ENCODE assay signal across 31 cellular contexts in the genomic region with DNA sequence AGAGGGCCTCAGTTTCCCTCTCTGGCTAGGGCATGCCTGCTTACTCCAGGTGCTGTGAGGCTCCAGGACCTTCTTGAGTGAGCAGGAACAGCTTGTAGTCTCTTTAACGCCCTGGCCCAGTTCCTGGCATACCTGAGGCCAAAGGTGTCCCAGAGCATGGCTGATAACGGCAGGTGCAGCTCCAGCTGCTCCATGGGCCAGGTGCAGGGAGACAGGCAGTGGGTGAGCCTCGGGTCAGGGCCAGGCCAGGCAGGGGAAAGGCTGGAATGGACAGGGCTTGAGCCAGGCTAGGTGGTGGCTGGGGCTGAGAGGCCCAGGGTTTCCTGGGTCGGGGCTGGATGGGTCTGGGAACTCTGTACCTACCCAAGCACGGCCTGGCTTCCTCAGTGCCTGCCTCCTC. TPM values are rescaled to one million over a fixed set of nuclear protein-coding genes. Genes with fewer than 3 reads are reported as not detected.
DNase-seq lines count a peak whose midpoint lies in the region; ATAC-seq and TF ChIP-seq lines count a peak whose summit lies in the region.
"Had no signal": no experiment of that assay in that cellular context is flagged by ENCODE, and none has a peak within 500 bp of the region (broad histone marks: within the 10 kb centered on the region; RNA-seq: fewer than 3 reads in every experiment).

No MANE protein-coding gene starts in this region.

- DNase-seq in NCI-H2029 (lab: John Stamatoyannopoulos, UW) = peak; percentile 79
- DNase-seq in NCI-H2029 treated with DMSO at 0.1 percent for 48 hours (lab: John Stamatoyannopoulos, UW) = no peak
- no peak for DNase-seq in mammary epithelial cell
- no peak for DNase-seq in lower lobe of right lung
- no peak for DNase-seq in vagina (ENCODE audit: extremely low spot score in 2 of 2)
- no peak for DNase-seq in hepatocyte (ENCODE audit: low spot score)
- no peak for DNase-seq in heart right ventricle
- DNase-seq in thyroid gland = no peak
- DNase-seq: 8988T; activated CD4-positive, alpha-beta T cell treated with anti-CD3 and anti-CD28 coated beads for 48 hours; activated naive CD8-positive, alpha-beta T cell treated with anti-CD3 and anti-CD28 coated beads, Interleukin-2, amount 50 U/mL, for 24 hours; activated T-cell treated with anti-CD3 and anti-CD28 coated beads, Interleukin-2, amount 50 U/mL, for 24 hours; AML-193; CD8-positive, alpha-beta T cell; Kasumi-1; MV-4-11; NCI-H1694; NCI-H82; OCI-M1; Right ventricle myocardium superior; stimulated activated CD4-positive, alpha-beta T cell treated with anti-CD3 and anti-CD28 coated beads, Interleukin-12 subunit alpha, Interleukin-12 subunit beta, amount 100 ng/mL, for 4 hours; stimulated activated CD4-positive, alpha-beta T cell treated with anti-CD3 and anti-CD28 coated beads, Interleukin-4, amount 100 ng/mL, for 1 hour; T-helper 9 cell had no signal

- H3K9ac ChIP-seq in mammary epithelial cell (ENCODE audit: insufficient read depth, low read length) = no peak overlapping the region

- H3K4me3 ChIP-seq in mammary epithelial cell (replicated peaks in 1 of 3; ENCODE audit: insufficient read depth in 1 of 3, low read depth in 2 of 3, low read length in 3 of 3) (no peak overlapping the region), lower lobe of right lung (no peak overlapping the region), vagina (no peak overlapping the region), hepatocyte (no peak overlapping the region), heart right ventricle (no peak overlapping the region), thyroid gland (replicated peaks in 1 of 3) (no peak overlapping the region)
- H3K4me3 ChIP-seq: right lobe of liver had no signal

- H3K4me2 ChIP-seq in mammary epithelial cell (ENCODE audit: insufficient read depth, low read depth, low read length) (peak overlapping the region; percentile 4), hepatocyte (no peak overlapping the region)

- no peak for TF ChIP-seq CTCF in mammary epithelial cell (conservative IDR thresholded peaks at IDR 0.05 in 1 of 2, IDR thresholded peaks at IDR 0.05 in 1 of 2; ENCODE audit: extremely low read depth in 1 of 2, insufficient read depth in 1 of 2, low read depth in 1 of 2, low read length in 2 of 2)
- TF ChIP-seq CTCF in lower lobe of right lung (IDR thresholded peaks at IDR 0.05) = no peak
- no peak for TF ChIP-seq CTCF in vagina (IDR thresholded peaks at IDR 0.05)
- TF ChIP-seq CTCF in hepatocyte (IDR thresholded peaks at IDR 0.05; ENCODE audit: poor library complexity) = no peak
- TF ChIP-seq CTCF in heart right ventricle (IDR thresholded peaks at IDR 0.05) = no peak
- no peak for TF ChIP-seq CTCF in thyroid gland (IDR thresholded peaks at IDR 0.05)

- no peaks in the 10 kb centered on the region for H3K79me2 ChIP-seq in mammary epithelial cell (ENCODE audit: insufficient read depth, low read length)
- no peaks in the 10 kb centered on the region for H3K79me2 ChIP-seq in hepatocyte

- H3K36me3 ChIP-seq in mammary epithelial cell (ENCODE audit: insufficient read depth, low read length) (no peaks in the 10 kb centered on the region), lower lobe of right lung (no peaks in the 10 kb centered on the region), vagina (no peaks in the 10 kb centered on the region), hepatocyte (replicated peaks; ENCODE audit: insufficient read depth, low read depth) (no peaks in the 10 kb centered on the region), heart right ventricle (no peaks in the 10 kb centered on the region), thyroid gland (no peaks in the 10 kb centered on the region)
- H3K36me3 ChIP-seq: right lobe of liver had no signal

- H3K9me2 ChIP-seq in hepatocyte (replicated peaks; ENCODE audit: insufficient read depth) = no peaks in the 10 kb centered on the region

- in situ Hi-C loops in mammary epithelial cell (cut with MboI; ENCODE audit: low sequenced_read_pairs in 2 of 2) = no loop called here

- ATAC-seq in lower lobe of right lung = peak; percentile 39 to 44
- ATAC-seq in heart right ventricle = no peak
- ATAC-seq: activated naive CD8-positive, alpha-beta T cell treated with anti-CD3 and anti-CD28 coated beads, Interleukin-2, amount 50 U/mL, for 24 hours; CD8-positive, alpha-beta T cell; right lobe of liver had no signal

- WGBS in mammary epithelial cell (ENCODE audit: low coverage, missing lambda C conversion rate) = 86% methylated on average over 5 of the region's 5 CpGs
- WGBS in hepatocyte (ENCODE audit: low lambda C conversion rate, missing lambda C conversion rate) = 71% methylated on average over 5 of the region's 5 CpGs
- 85% methylated on average over 5 of the region's 5 CpGs for WGBS in heart right ventricle, 2 donors
- WGBS in thyroid gland, 2 donors = 64 to 90% methylated on average over 3 to 4 of the region's 5 CpGs

- dilution Hi-C loops in mammary epithelial cell (cut with HindIII; ENCODE audit: low sequenced_read_pairs) = no loop called here

- H3K4me1 ChIP-seq in mammary epithelial cell (ENCODE audit: insufficient read depth, low read length) (peaks cover 30% of the 10 kb centered on the region), lower lobe of right lung (no peaks in the 10 kb centered on the region), vagina (peaks cover 23% of the 10 kb centered on the region), hepatocyte (ENCODE audit: insufficient read depth) (peaks cover 29% of the 10 kb centered on the region), heart right ventricle (peaks cover 0 to 7% (median 0%) of the 10 kb centered on the region in 9 donors), thyroid gland (peaks cover 0 to 4% of the 10 kb centered on the region in 2 donors)

- TF ChIP-seq POLR2A in vagina (IDR thresholded peaks at IDR 0.05) (no peak), thyroid gland (IDR thresholded peaks at IDR 0.05) (no peak)

- H3K27ac ChIP-seq in mammary epithelial cell (ENCODE audit: insufficient read depth, low read depth, low read length) (no peak overlapping the region), lower lobe of right lung (no peak overlapping the region), vagina (peak overlapping the region; percentile 68), hepatocyte (no peak overlapping the region), heart right ventricle (no peak overlapping the region), thyroid gland (no peak overlapping the region)
- H3K27ac ChIP-seq: right lobe of liver, VCaP had no signal

- no peak overlapping the region for H2AFZ ChIP-seq in mammary epithelial cell (ENCODE audit: low read depth, low read length)
- no peak overlapping the region for H2AFZ ChIP-seq in hepatocyte

- CTCF ChIA-PET in mammary epithelial cell (lab: Charles Lee; ENCODE audit: low non-redundant PET) = no interaction called here

- intact Hi-C loops in mammary epithelial cell (cut with micrococcal nuclease) (no loop called here), lower lobe of right lung (cut with DNase I) (no loop called here), vagina (cut with DNase I) (no loop called here), heart right ventricle (cut with DNase I) (no loop called here), thyroid gland (cut with DNase I) (no loop called here)

- H4K20me1 ChIP-seq in mammary epithelial cell (ENCODE audit: insufficient read depth, low read length) = no peaks in the 10 kb centered on the region
- no peaks in the 10 kb centered on the region for H4K20me1 ChIP-seq in hepatocyte (ENCODE audit: insufficient read depth, poor library complexity, severe bottlenecking)

- no TSS peak for BruUV-seq in mammary epithelial cell (replicated peaks; lab: Mats Ljungman, UMichigan)

- H3K9me3 ChIP-seq in mammary epithelial cell (replicated peaks; ENCODE audit: insufficient read depth, low read length) (no peaks in the 10 kb centered on the region), lower lobe of right lung (no peaks in the 10 kb centered on the region), vagina (no peaks in the 10 kb centered on the region), hepatocyte (ENCODE audit: low read depth) (no peaks in the 10 kb centered on the region), heart right ventricle (no peaks in the 10 kb centered on the region), thyroid gland (no peaks in the 10 kb centered on the region)
- H3K9me3 ChIP-seq: right lobe of liver had no signal

- H3K27me3 ChIP-seq in mammary epithelial cell (ENCODE audit: insufficient read depth, low read length) (no peaks in the 10 kb centered on the region), lower lobe of right lung (ENCODE audit: low read depth) (no peaks in the 10 kb centered on the region), vagina (no peaks in the 10 kb centered on the region), hepatocyte (no peaks in the 10 kb centered on the region), heart right ventricle (no peaks in the 10 kb centered on the region), thyroid gland (no peaks in the 10 kb centered on the region)
- H3K27me3 ChIP-seq: right lobe of liver had no signal

RNA-seq across cellular contexts. Expression of a gene that starts 18.3 kb away (rescaled TPM):
- total RNA-seq in mammary epithelial cell (1 to 10 TPM in 1 of 2 donors, under 1 TPM in 1; 0.56 to 1.3 TPM), lower lobe of right lung (2.1 TPM), vagina (9.3 TPM), hepatocyte (0.36 and 0.40 TPM in 2 replicates), heart right ventricle (1 to 10 TPM in 3 of 10 donors, under 1 TPM in 3, not detected in 4; 0.30 to 8.5 (median 0.96) TPM), thyroid gland (not detected)
- polyA plus RNA-seq in mammary epithelial cell (1.4 TPM), hepatocyte (2.3 and 2.7 TPM in 2 replicates), heart right ventricle (1 to 10 TPM in 1 of 2 donors, not detected in 1; 2.0 TPM)
- not detected for polyA minus RNA-seq in mammary epithelial cell
- total RNA-seq: activated CD8-positive, alpha-beta memory T cell treated with anti-CD3 and anti-CD28 coated beads for 36 hours; dermis microvascular lymphatic vessel endothelial cell; kidney epithelial cell; lung microvascular endothelial cell; neural crest cell; progenitor cell of endocrine pancreas had no signal

Comparison
In these comparisons a context has a peak if more than half of its experiments do, and no peak if none do; other contexts are left out.
1. ATAC-seq: peak in lower lobe of right lung (2 of 2); none in heart right ventricle (0 of 8).